ENCODE assay signal across 14 cellular contexts in the genomic region with DNA sequence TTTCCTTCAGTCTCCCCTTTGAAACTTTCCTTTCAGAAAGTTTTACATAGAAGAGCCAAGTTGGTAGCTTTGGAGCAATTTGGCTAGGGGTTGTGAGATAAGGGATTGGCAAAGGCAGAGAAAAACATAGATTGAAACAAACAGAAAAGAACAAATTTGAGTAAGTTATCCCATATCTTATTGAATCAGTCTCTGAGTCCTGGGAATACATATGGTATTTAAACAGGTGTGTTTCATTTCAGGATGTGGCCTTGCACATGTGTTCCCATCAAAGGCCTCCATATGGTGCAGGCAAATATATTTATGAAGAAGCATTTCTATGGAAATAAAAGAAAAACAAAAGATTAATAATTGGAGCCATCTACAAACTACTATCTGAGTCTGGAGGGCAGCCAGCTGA.
DNase-seq lines count a peak whose midpoint lies in the region; TF ChIP-seq lines count a peak whose summit lies in the region.
"Had no signal": no experiment of that assay in that cellular context is flagged by ENCODE, and none has a peak within 500 bp of the region (broad histone marks: within the 10 kb centered on the region; RNA-seq: fewer than 3 reads in every experiment).

No MANE protein-coding gene starts in this region.

- no peaks in the 10 kb centered on the region for H3K36me3 ChIP-seq in osteoblast (ENCODE audit: insufficient read depth, low read length)

- no peak overlapping the region for H3K4me2 ChIP-seq in osteoblast (ENCODE audit: insufficient read depth, low read length)

- no peak overlapping the region for H3K4me3 ChIP-seq in LNCaP clone FGC (ENCODE audit: low read depth, low read length)
- H3K4me3 ChIP-seq in osteoblast (ENCODE audit: insufficient read depth, low read length) = no peak overlapping the region

- no peak overlapping the region for H2AFZ ChIP-seq in osteoblast (ENCODE audit: low read length)

- H3K4me1 ChIP-seq in osteoblast (ENCODE audit: insufficient read depth, low read length) = no peaks in the 10 kb centered on the region

- DNase-seq in LNCaP clone FGC (ENCODE audit: low read depth) (peak; percentile 57), osteoblast (ENCODE audit: insufficient read length, low spot score, missing footprints) (peak; percentile 66), Ammon's horn (ENCODE audit: low spot score) (no peak), DMS 273 (lab: John Stamatoyannopoulos, UW; ENCODE audit: unreplicated experiment) (no peak)
- DNase-seq in stimulated activated CD4-positive, alpha-beta T cell treated with anti-CD3 and anti-CD28 coated beads, Interleukin-2, amount 100 ng/mL, for 24 hours = no peak
- DNase-seq: C1 segment of cervical spinal cord; CD4-positive, CD25-positive, alpha-beta regulatory T cell; CD8-positive, alpha-beta T cell; DMS53; DMS79 treated with DMSO at 0.1 percent for 48 hours; GF-D8; H7 had no signal

- H3K27ac ChIP-seq in C4-2B (peak overlapping the region; percentile 53; the same call in 1 of the 2 replicates), osteoblast (ENCODE audit: low read depth, low read length) (no peak overlapping the region)
- H3K27ac ChIP-seq: 22Rv1 had no signal

- no peaks in the 10 kb centered on the region for H4K20me1 ChIP-seq in osteoblast (ENCODE audit: insufficient read depth, low read length)

- TF ChIP-seq CTCF in C4-2B (conservative IDR thresholded peaks at IDR 0.05) (no peak), LNCaP clone FGC (IDR thresholded peaks at IDR 0.05; ENCODE audit: control insufficient read depth, extremely low read depth, insufficient read depth) (no peak), osteoblast (IDR thresholded peaks at IDR 0.05; ENCODE audit: extremely low read depth, low read depth, low read length) (no peak)

- H3K27me3 ChIP-seq in osteoblast (ENCODE audit: insufficient read depth, low read length) = no peaks in the 10 kb centered on the region

- H3K9me3 ChIP-seq in osteoblast (ENCODE audit: low read depth, low read length) = no peaks in the 10 kb centered on the region

- H3K79me2 ChIP-seq in osteoblast (ENCODE audit: insufficient read depth, low read length) = no peaks in the 10 kb centered on the region

Comparison
In these comparisons a context has a peak if more than half of its experiments do, and no peak if none do; other contexts are left out.
1. DNase-seq: peak in LNCaP clone FGC (single experiment) and osteoblast (single experiment); none in Ammon's horn (single experiment), stimulated activated CD4-positive, alpha-beta T cell treated with anti-CD3 and anti-CD28 coated beads, Interleukin-2, amount 100 ng/mL, for 24 hours (0 of 2) and DMS 273 (single experiment).